ENCODE assay signal across 1 cellular context in the genomic region with DNA sequence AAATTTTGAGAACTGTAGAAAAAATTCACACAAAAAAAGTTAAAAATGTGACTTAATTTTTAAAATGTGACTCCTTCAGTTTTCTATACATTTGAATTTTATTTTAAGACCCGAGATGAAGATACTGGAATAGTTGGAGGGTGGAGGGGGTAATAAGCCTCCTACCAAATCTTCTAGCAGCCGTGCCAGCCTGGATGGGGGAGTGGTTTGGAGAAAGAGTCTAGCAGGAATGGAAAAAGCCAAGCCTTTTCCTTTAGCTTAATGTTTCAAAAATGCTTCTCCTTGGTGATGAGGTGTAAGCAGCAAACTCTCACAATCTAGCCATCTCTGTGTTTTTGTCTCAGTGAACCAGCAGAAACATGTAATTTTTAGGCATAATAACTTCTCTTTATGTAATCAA.
TF ChIP-seq lines count a peak whose summit lies in the region.

No MANE protein-coding gene starts in this region.

TF ChIP-seq in GM12891, 5 proteins besides CTCF, POLR2A, EP300 and RAD21:
- TF ChIP-seq POLR2AphosphoS5 (IDR thresholded peaks at IDR 0.05; ENCODE audit: low read depth, low read length) (no peak), POU2F2 (IDR thresholded peaks at IDR 0.05; ENCODE audit: low read depth, low read length) (no peak), TAF1 (IDR thresholded peaks at IDR 0.05; ENCODE audit: low read depth, low read length) (no peak), SPI1 (IDR thresholded peaks at IDR 0.05; ENCODE audit: low read depth, low read length) (no peak), PAX5 (IDR thresholded peaks at IDR 0.05; ENCODE audit: insufficient read depth, low read length, severe bottlenecking) (no peak)
